8 cellular contexts compared by ENCODE assay signal in the genomic region with DNA sequence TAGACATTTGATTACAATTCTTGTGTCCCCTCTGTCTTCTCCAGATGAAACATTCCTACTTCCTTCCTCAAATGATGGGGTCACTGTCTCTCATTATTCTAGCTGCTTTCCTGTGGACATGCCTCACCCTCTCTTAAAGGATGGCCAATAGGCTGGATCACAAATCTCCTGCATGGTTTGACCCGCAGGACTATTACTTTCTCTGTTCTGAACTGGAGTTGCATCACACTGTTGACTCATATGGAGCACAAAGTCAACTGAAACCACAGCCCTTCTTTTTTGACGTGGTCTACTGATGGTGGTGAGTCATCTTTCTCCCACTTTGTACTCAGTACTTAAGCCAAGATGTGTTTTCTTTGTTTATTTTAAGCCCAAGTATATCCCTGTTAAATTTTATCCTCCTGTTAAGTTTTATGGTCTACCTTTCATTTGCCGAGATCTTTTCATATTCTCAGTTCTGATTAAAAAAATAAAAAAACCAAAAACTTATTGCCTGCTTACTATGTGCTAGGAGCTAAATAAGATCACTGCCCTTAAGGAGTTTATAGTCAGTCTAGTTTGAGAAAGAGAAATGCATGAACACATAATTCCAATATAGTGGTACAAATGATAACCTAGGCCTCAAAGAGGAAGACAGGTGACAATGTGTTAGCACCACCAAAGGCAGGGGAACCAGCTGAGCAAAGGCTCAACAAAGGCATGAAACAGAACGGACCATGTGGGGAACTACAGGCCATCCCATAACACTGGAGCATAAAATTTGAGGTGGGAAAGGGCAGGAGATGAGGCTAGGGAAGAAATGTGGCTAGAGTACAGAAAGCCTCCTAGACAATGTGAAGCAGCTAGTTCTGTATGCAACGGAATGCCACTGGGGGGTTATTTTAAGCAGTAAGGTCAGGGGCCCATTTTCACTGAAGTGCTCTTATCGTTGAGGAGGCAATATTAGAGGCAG.
DNase-seq lines count a peak whose midpoint lies in the region; ATAC-seq and TF ChIP-seq lines count a peak whose summit lies in the region.

No MANE protein-coding gene starts in this region.

- ATAC-seq in GM18858 (IDR thresholded peaks at IDR 0.05; ENCODE audit: unreplicated experiment) (peak; percentile 100), HG03025 (IDR thresholded peaks at IDR 0.05; ENCODE audit: low FRiP score, unreplicated experiment) (peak; percentile 99)
- peak; percentile 97 for ATAC-seq in stimulated activated memory B cell treated with anti-CD40 and anti-IgM and Interleukin-4, amounts not matched to agents 10 μg/mL and 1 μg/mL and 100 μg/mL, for 72 hours

- H3F3A ChIP-seq in PC-9 (ENCODE audit: insufficient read depth, low read depth), result peaks cover 24% of the 10 kb centered on the region; the same call in 1 of the 2 replicates

- H3K4me1 Mint-ChIP-seq in stimulated activated memory B cell treated with anti-CD40 and anti-IgM and Interleukin-4, amounts not matched to agents 10 μg/mL and 1 μg/mL and 100 μg/mL, for 72 hours, result peaks cover 15% of the 10 kb centered on the region

- peak overlapping the region; percentile 87 for H3K27ac ChIP-seq in PC-9

- H3K27ac Mint-ChIP-seq in stimulated activated memory B cell treated with anti-CD40 and anti-IgM and Interleukin-4, amounts not matched to agents 10 μg/mL and 1 μg/mL and 100 μg/mL, for 72 hours, result peak overlapping the region; percentile 46

- POLR2A ChIA-PET in PC-9 (lab: Charles Lee; ENCODE audit: unreplicated experiment), result no interaction called here

- peak; percentile 92 for DNase-seq in AG08396 (ENCODE audit: low spot score)
- peak; percentile 54 to 96 for DNase-seq in PC-9
- DNase-seq in amniotic epithelial cell (ENCODE audit: low read depth), result peak; percentile 99
- peak; percentile 97 for DNase-seq in kidney glomerular epithelial cell (lab: John Stamatoyannopoulos, UW)
- no peak for DNase-seq in NCI-H526 treated with DMSO at 0.1 percent for 48 hours (lab: John Stamatoyannopoulos, UW)

- no peak overlapping the region for H2AFZ ChIP-seq in PC-9

- peak overlapping the region; percentile 53 for H3K4me2 ChIP-seq in PC-9

- BruUV-seq in PC-9 (replicated peaks; lab: Mats Ljungman, UMichigan), result no TSS peak

- intact Hi-C loops in PC-9 (cut with micrococcal nuclease; ENCODE audit: unreplicated experiment), result loop anchor here (5.0 kb wide), 1 partner anchor 173 kb away; no protein-coding TSS in a partner anchor

- no peaks in the 10 kb centered on the region for H4K20me1 ChIP-seq in PC-9 (ENCODE audit: insufficient read depth)

- no peak for TF ChIP-seq CTCF in PC-9 (conservative IDR thresholded peaks at IDR 0.05)

- H3K4me1 ChIP-seq in PC-9 (replicated peaks; ENCODE audit: insufficient read depth), result peaks cover 25% of the 10 kb centered on the region

- H3K27me3 Mint-ChIP-seq in stimulated activated memory B cell treated with anti-CD40 and anti-IgM and Interleukin-4, amounts not matched to agents 10 μg/mL and 1 μg/mL and 100 μg/mL, for 72 hours, result no peaks in the 10 kb centered on the region

- peaks cover 17% of the 10 kb centered on the region; the same call in 1 of the 2 replicates for H3K36me3 ChIP-seq in PC-9 (ENCODE audit: low read depth)

- no peak overlapping the region for H3K4me3 Mint-ChIP-seq in stimulated activated memory B cell treated with anti-CD40 and anti-IgM and Interleukin-4, amounts not matched to agents 10 μg/mL and 1 μg/mL and 100 μg/mL, for 72 hours

- H3K9me3 ChIP-seq in PC-9 (ENCODE audit: insufficient read depth, low read depth), result no peaks in the 10 kb centered on the region

- no peaks in the 10 kb centered on the region for H3K9me3 Mint-ChIP-seq in stimulated activated memory B cell treated with anti-CD40 and anti-IgM and Interleukin-4, amounts not matched to agents 10 μg/mL and 1 μg/mL and 100 μg/mL, for 72 hours

- CTCF ChIA-PET in PC-9 (lab: Charles Lee), result no interaction called here

- peaks cover 52% of the 10 kb centered on the region for H3K36me3 Mint-ChIP-seq in stimulated activated memory B cell treated with anti-CD40 and anti-IgM and Interleukin-4, amounts not matched to agents 10 μg/mL and 1 μg/mL and 100 μg/mL, for 72 hours

- 0 out of 2 replicates have a peak, but pooled peaks cover 3% of the 10 kb centered on the region for H3K79me2 ChIP-seq in PC-9 (ENCODE audit: low read depth)

- H3K4me3 ChIP-seq in PC-9, result no peak overlapping the region

- no peaks in the 10 kb centered on the region for H3K27me3 ChIP-seq in PC-9 (ENCODE audit: insufficient read depth, low read depth)

- H3K9me2 ChIP-seq in PC-9 (ENCODE audit: insufficient read depth), result no peaks in the 10 kb centered on the region
